Comparison of ENCODE assay signal across 24 cellular contexts in genomic region chr1:11539850-11540772, GRCh38.
DNase-seq lines count a peak whose midpoint lies in the region; ATAC-seq, FAIRE-seq and TF ChIP-seq lines count a peak whose summit lies in the region.
"Had no signal": no experiment of that assay in that cellular context is flagged by ENCODE, and none has a peak within 500 bp of the region (broad histone marks: within the 10 kb centered on the region; RNA-seq: fewer than 3 reads in every experiment).

No MANE protein-coding gene starts in this region.

- no peak overlapping the region for H3K14ac ChIP-seq in H1 (ENCODE audit: insufficient read length)
- peak overlapping the region; percentile 11 for H3K14ac ChIP-seq in neuronal stem cell (ENCODE audit: low read length)

- H3K36me3 Mint-ChIP-seq in activated naive CD4-positive, alpha-beta T cell treated with anti-CD3 and anti-CD28 coated beads, Interleukin-2, amount 50 U/mL, for 72 hours, result no peaks in the 10 kb centered on the region
- H3K36me3 Mint-ChIP-seq: CD4-positive, CD25-positive, alpha-beta regulatory T cell had no signal

- H3K4me2 ChIP-seq in H1 (ENCODE audit: insufficient read depth in 1 of 2, low read depth in 2 of 2, low read length in 2 of 2), result no peak overlapping the region
- H3K4me2 ChIP-seq in neuronal stem cell (ENCODE audit: insufficient read depth, low read length, poor library complexity, severe bottlenecking), result no peak overlapping the region
- H3K4me2 ChIP-seq: BLaER1, SK-N-SH had no signal

- H2AK5ac ChIP-seq in H1 (ENCODE audit: low read depth, low read length), result no peak overlapping the region
- H2AK5ac ChIP-seq in neuronal stem cell (ENCODE audit: low read depth, low read length), result no peak overlapping the region

- CTCF ChIA-PET in H1 (lab: Charles Lee; ENCODE audit: partially characterized antibody), result interaction anchor here (1.2 to 1.6 kb wide), 4 partner anchors 24 to 104 kb away, joined by 3 to 5 read pairs (median 4); partner anchors contain the start of gene DISP3

- no peaks in the 10 kb centered on the region for H3K9me3 ChIP-seq in H1 (ENCODE audit: insufficient read depth in 2 of 2, low read depth in 1 of 2, low read length in 1 of 2)
- no peaks in the 10 kb centered on the region for H3K9me3 ChIP-seq in neuronal stem cell (replicated peaks in 1 of 2; ENCODE audit: control insufficient read depth in 2 of 2, insufficient read depth in 1 of 2, low read depth in 1 of 2, low read length in 2 of 2)
- H3K9me3 ChIP-seq: BLaER1, SK-N-SH had no signal

- H4K91ac ChIP-seq in H1 (replicated peaks; ENCODE audit: insufficient read length, low read length) (no peak overlapping the region), neuronal stem cell (ENCODE audit: low read depth, low read length, poor library complexity) (peak overlapping the region; percentile 19)

- TF ChIP-seq RAD21 in H1 (IDR thresholded peaks at IDR 0.05 in 1 of 2, conservative IDR thresholded peaks at IDR 0.05 in 1 of 2; ENCODE audit: low read depth in 2 of 2, low read length in 2 of 2), result no peak

- H3K4me3 ChIP-seq in H1 (ENCODE audit: extremely low read depth in 1 of 4, insufficient read depth in 2 of 4, low read depth in 3 of 4, low read length in 4 of 4), result no peak overlapping the region
- H3K4me3 ChIP-seq in neuronal stem cell (ENCODE audit: low read length in 2 of 2), result no peak overlapping the region
- H3K4me3 ChIP-seq: BLaER1, GM23248 had no signal

- H2BK5ac ChIP-seq in H1 (ENCODE audit: low read depth, low read length) (no peak overlapping the region), neuronal stem cell (ENCODE audit: low read length) (no peak overlapping the region)

- H3K18ac ChIP-seq in H1 (ENCODE audit: extremely low read depth, low read length), result no peak overlapping the region
- H3K18ac ChIP-seq in neuronal stem cell (ENCODE audit: low read length), result peak overlapping the region; percentile 6

- no peaks in the 10 kb centered on the region for H3K9me3 Mint-ChIP-seq in activated naive CD4-positive, alpha-beta T cell treated with anti-CD3 and anti-CD28 coated beads, Interleukin-2, amount 50 U/mL, for 72 hours
- H3K9me3 Mint-ChIP-seq: CD4-positive, CD25-positive, alpha-beta regulatory T cell; T-helper 1 cell treated with Interleukin-12 subunit alpha and Interleukin-12 subunit beta and Interleukin-4 antibody, amounts not matched to agents 30 μg/mL and 1 μg/mL, for 36 hours had no signal

- no peaks in the 10 kb centered on the region for H4K20me1 ChIP-seq in H1 (replicated peaks in 1 of 2; ENCODE audit: control insufficient read depth in 1 of 2, insufficient read depth in 2 of 2, low read length in 2 of 2)

- H2BK120ac ChIP-seq in H1 (replicated peaks; ENCODE audit: low read depth, low read length) (no peak overlapping the region), neuronal stem cell (ENCODE audit: low read depth, low read length) (no peak overlapping the region)

- H3K79me1 ChIP-seq in H1 (ENCODE audit: low read depth, low read length) (no peaks in the 10 kb centered on the region), neuronal stem cell (ENCODE audit: low read depth, low read length) (no peaks in the 10 kb centered on the region)

- H2BK20ac ChIP-seq in H1 (ENCODE audit: low read length), result no peak overlapping the region

- no peak overlapping the region; the same call in 1 of the 2 replicates for H3K27ac ChIP-seq in H1 (ENCODE audit: low read depth, low read length)
- no peak overlapping the region for H3K27ac ChIP-seq in neuronal stem cell (replicated peaks; ENCODE audit: low read length)
- H3K27ac ChIP-seq: BLaER1, GM23248 had no signal

- H4K8ac ChIP-seq in H1 (ENCODE audit: extremely low read depth, insufficient read depth, low read length), result no peak overlapping the region
- no peak overlapping the region for H4K8ac ChIP-seq in neuronal stem cell (ENCODE audit: low read depth, low read length)

- no peak for ATAC-seq in activated naive CD4-positive, alpha-beta T cell treated with anti-CD3 and anti-CD28 coated beads, Interleukin-2, amount 50 U/mL, for 72 hours
- ATAC-seq in GM19467 (IDR thresholded peaks at IDR 0.05; ENCODE audit: unreplicated experiment) (no peak), GM21360 (IDR thresholded peaks at IDR 0.05; ENCODE audit: unreplicated experiment) (no peak)
- ATAC-seq: HCT116 had no signal

- peaks cover 0 to 3% (median 0%) of the 10 kb centered on the region in 4 experiments; a peak in 4 of 7 replicates for H3K4me1 ChIP-seq in H1 (replicated peaks in 1 of 4; ENCODE audit: control insufficient read depth in 3 of 4, insufficient read depth in 4 of 4, low read length in 3 of 4)
- peaks cover 0 to 2% of the 10 kb centered on the region in 2 donors for H3K4me1 ChIP-seq in neuronal stem cell (ENCODE audit: control insufficient read depth in 2 of 2, insufficient read depth in 1 of 2, low read depth in 1 of 2, low read length in 2 of 2)
- H3K4me1 ChIP-seq: BLaER1 had no signal

- no peak overlapping the region for H3K23ac ChIP-seq in H1 (ENCODE audit: insufficient read length)
- H3K23ac ChIP-seq in neuronal stem cell (ENCODE audit: low read depth, low read length, poor library complexity), result peak overlapping the region; percentile 25

- 88% methylated on average over 16 of the region's 18 CpGs; no CpG with 5 or more reads in 1 of the 2 experiments for WGBS in H1 (ENCODE audit: extremely low coverage in 1 of 2, insufficient coverage in 1 of 2, insufficient read length in 1 of 2, insufficient replicate concordance in 2 of 2, low coverage in 1 of 2, low lambda C conversion rate in 2 of 2, missing lambda C conversion rate in 1 of 2), 2 experiments
- no CpG with 5 or more reads among the region's 18 CpGs for WGBS in neuronal stem cell (ENCODE audit: extremely low coverage in 2 of 2, insufficient read length in 2 of 2, insufficient replicate concordance in 1 of 2), 2 donors

- H3K56ac ChIP-seq in H1 (replicated peaks; ENCODE audit: insufficient read length, low read depth, low read length), result no peak overlapping the region

- no peak for TF ChIP-seq CTCF in H1 (IDR thresholded peaks at IDR 0.05; ENCODE audit: control extremely low read depth in 1 of 3, insufficient read depth in 1 of 3, low read depth in 1 of 3, low read length in 3 of 3)

- H3K9ac ChIP-seq in H1 (replicated peaks in 1 of 4; ENCODE audit: extremely low read depth in 1 of 4, low read depth in 3 of 4, low read length in 3 of 4) (no peak overlapping the region), neuronal stem cell (ENCODE audit: low read depth, low read length, poor library complexity) (peak overlapping the region; percentile 14)
- H3K9ac ChIP-seq: BLaER1, GM23248, SK-N-SH had no signal

- TF ChIP-seq POLR2A in H1 (IDR thresholded peaks at IDR 0.05; ENCODE audit: control extremely low read depth in 1 of 2, low read depth in 2 of 2, low read length in 2 of 2), result no peak

- H3K4ac ChIP-seq in H1 (replicated peaks; ENCODE audit: insufficient read length, low read depth, low read length) (no peak overlapping the region), neuronal stem cell (ENCODE audit: low read length) (no peak overlapping the region)

- H2AFZ ChIP-seq in H1 (ENCODE audit: low read length) (no peak overlapping the region), neuronal stem cell (ENCODE audit: low read length) (no peak overlapping the region)
- H2AFZ ChIP-seq: GM23248 had no signal

- H3K36me3 ChIP-seq in H1 (ENCODE audit: control insufficient read depth in 2 of 4, insufficient read depth in 4 of 4, low read length in 3 of 4) (no peaks in the 10 kb centered on the region), neuronal stem cell (replicated peaks in 1 of 2; ENCODE audit: control insufficient read depth in 2 of 2, insufficient read depth in 2 of 2, low read length in 2 of 2) (no peaks in the 10 kb centered on the region)
- H3K36me3 ChIP-seq: BLaER1 had no signal

- TF ChIP-seq EP300 in H1 (IDR thresholded peaks at IDR 0.05; ENCODE audit: borderline replicate concordance in 1 of 2, low read depth in 2 of 2, low read length in 2 of 2), result no peak

- peak overlapping the region in 1 of 2 donors; percentile 87 for H3K27ac Mint-ChIP-seq in activated naive CD4-positive, alpha-beta T cell treated with anti-CD3 and anti-CD28 coated beads, Interleukin-2, amount 50 U/mL, for 72 hours
- H3K27ac Mint-ChIP-seq: CD4-positive, CD25-positive, alpha-beta regulatory T cell; T-helper 1 cell treated with Interleukin-12 subunit alpha and Interleukin-12 subunit beta and Interleukin-4 antibody, amounts not matched to agents 30 μg/mL and 1 μg/mL, for 36 hours had no signal

- POLR2A ChIA-PET in H1 (lab: Charles Lee; ENCODE audit: partially characterized antibody), result interaction anchor here (1.0 to 1.5 kb wide), 2 partner anchors 9 to 10 kb away, joined by 3 read pairs; no protein-coding TSS in a partner anchor

- H2BK15ac ChIP-seq in H1 (ENCODE audit: low read length), result no peak overlapping the region
- H2BK15ac ChIP-seq in neuronal stem cell (ENCODE audit: low read length), result no peak overlapping the region

- H4K5ac ChIP-seq in H1 (ENCODE audit: insufficient read length, low read depth, low read length), result no peak overlapping the region

- no peaks in the 10 kb centered on the region for H3K23me2 ChIP-seq in H1 (ENCODE audit: low read depth, low read length)

- FAIRE-seq in H1 (lab: Jason Lieb, UNC), result no peak
- FAIRE-seq: A204.1, RCC 7860 had no signal

- H2BK12ac ChIP-seq in H1 (ENCODE audit: low read depth, low read length), result no peak overlapping the region
- H2BK12ac ChIP-seq in neuronal stem cell (ENCODE audit: low read length), result no peak overlapping the region

- DNase-seq in NCI-H345 (lab: John Stamatoyannopoulos, UW) (peak; percentile 14), NCI-H345 treated with DMSO at 0.1 percent for 48 hours (lab: John Stamatoyannopoulos, UW; ENCODE audit: unreplicated experiment) (no peak), NCI-H69 (lab: John Stamatoyannopoulos, UW) (peak; percentile 75), H1 (ENCODE audit: low read depth in 1 of 2, low spot score in 2 of 2) (no peak), neuronal stem cell (ENCODE audit: low spot score) (no peak)
- DNase-seq in activated naive CD4-positive, alpha-beta T cell treated with anti-CD3 and anti-CD28 coated beads, Interleukin-2, amount 50 U/mL, for 72 hours (ENCODE audit: low spot score in 2 of 2), result no peak
- DNase-seq: CD4-positive, CD25-positive, alpha-beta regulatory T cell; DMS153; DND-41; GM23248; Karpas-422; NCI-H1092; NCI-H1436 treated with DMSO at 0.1 percent for 48 hours; NCI-H2081; NCI-H526 treated with DMSO at 0.1 percent for 48 hours; SK-N-SH; SW 1271 had no signal

- H3K79me2 ChIP-seq in H1 (ENCODE audit: control insufficient read depth in 1 of 2, insufficient read depth in 2 of 2, low read length in 2 of 2), result no peaks in the 10 kb centered on the region

- no peaks in the 10 kb centered on the region; a peak in 1 of 7 replicates for H3K27me3 ChIP-seq in H1 (replicated peaks in 1 of 4; ENCODE audit: control insufficient read depth in 3 of 4, extremely low read depth in 1 of 4, insufficient read depth in 3 of 4, low read length in 3 of 4)
- H3K27me3 ChIP-seq in neuronal stem cell (ENCODE audit: control insufficient read depth in 3 of 3, insufficient read depth in 3 of 3, low read depth in 1 of 3, low read length in 3 of 3), result peaks cover 0 to 23% (median 0%) of the 10 kb centered on the region in 3 experiments
- H3K27me3 ChIP-seq: BLaER1 had no signal

TF ChIP-seq in H1, 55 proteins besides CTCF, POLR2A, EP300 and RAD21 (continues in another document):
- peak; percentile 40; the same call in 1 of the 2 replicates for TF ChIP-seq KDM1A (IDR thresholded peaks at IDR 0.05; ENCODE audit: borderline replicate concordance, low read length)
- no peak for TF ChIP-seq KDM4A (IDR thresholded peaks at IDR 0.05; ENCODE audit: low read depth, low read length, severe bottlenecking)

Comparison
In these comparisons a context has a peak if more than half of its experiments do, and no peak if none do; other contexts are left out.
1. DNase-seq: peak in NCI-H345 (single experiment) and NCI-H69 (single experiment); none in NCI-H345 treated with DMSO at 0.1 percent for 48 hours (single experiment), H1 (0 of 2), neuronal stem cell (single experiment) and activated naive CD4-positive, alpha-beta T cell treated with anti-CD3 and anti-CD28 coated beads, Interleukin-2, amount 50 U/mL, for 72 hours (0 of 2).